7 cellular contexts compared by ENCODE assay signal in the genomic region with DNA sequence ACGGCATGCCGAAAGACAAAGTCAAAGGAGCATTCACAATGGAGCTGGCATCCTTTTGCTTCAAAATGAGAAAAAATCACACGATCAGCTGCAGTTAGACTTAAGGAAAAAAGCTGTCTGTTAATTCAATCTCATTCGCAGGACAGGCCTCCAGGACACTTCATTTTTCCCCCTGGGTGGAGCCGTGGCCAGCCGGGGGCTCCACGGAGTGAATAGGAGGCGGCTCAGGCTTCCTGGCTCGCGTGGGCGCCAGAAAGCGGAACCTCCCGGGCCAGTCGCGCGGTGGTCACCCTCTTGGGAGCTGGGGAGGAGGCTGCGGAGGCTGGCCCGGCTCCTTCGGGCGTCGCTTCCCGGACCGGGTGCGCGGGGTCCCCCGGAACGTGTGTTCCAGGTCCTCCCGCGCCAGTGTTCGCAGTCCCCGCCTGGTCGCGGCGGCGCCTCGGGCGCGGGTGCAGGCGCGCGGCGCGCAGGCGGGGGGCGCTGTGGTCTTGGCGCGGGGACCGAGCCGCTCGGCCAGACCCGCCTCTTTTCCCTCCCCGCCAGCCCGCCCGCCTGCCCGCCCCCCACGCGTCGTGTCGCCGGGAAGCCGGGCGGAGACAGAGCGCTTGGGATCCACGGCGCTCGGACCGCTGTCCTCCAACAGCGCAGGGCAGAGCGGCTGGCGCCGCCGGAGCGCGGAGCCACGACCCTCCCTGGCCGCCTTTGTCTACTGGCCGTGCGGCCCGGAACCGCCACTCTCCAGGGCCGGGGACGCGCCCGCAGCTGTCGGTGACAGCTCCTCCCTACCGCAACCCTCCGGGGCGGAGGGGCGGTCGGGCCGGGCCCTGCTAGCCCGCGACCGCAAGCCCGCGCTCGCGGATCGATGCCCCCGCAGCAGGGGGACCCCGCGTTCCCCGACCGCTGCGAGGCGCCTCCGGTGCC. TPM values are rescaled to one million over a fixed set of nuclear protein-coding genes. Genes with fewer than 3 reads are reported as not detected.
DNase-seq lines count a peak whose midpoint lies in the region; ATAC-seq, FAIRE-seq and TF ChIP-seq lines count a peak whose summit lies in the region.

A gene (plus strand): TSS at position 599 of the 921 bp plus-strand sequence. CDS start 264 bp downstream, at position 863.

- H3K4me1 ChIP-seq in IMR-90 (ENCODE audit: control insufficient read depth, insufficient read depth, low read length) (no peaks in the 10 kb centered on the region; the same call in 1 of the 2 replicates), cardiac muscle cell (ENCODE audit: low read depth) (no peaks in the 10 kb centered on the region), ovary (ENCODE audit: insufficient read depth) (peaks cover 2% of the 10 kb centered on the region), thymus (ENCODE audit: control insufficient read depth, insufficient read depth, low read length) (peaks cover 10% of the 10 kb centered on the region)

- peak within 1 kb of the TSS; percentile 93 for H3K4me3 Mint-ChIP-seq in activated naive CD8-positive, alpha-beta T cell treated with anti-CD3 and anti-CD28 coated beads, Interleukin-2, amount 10 ng/mL, durations not matched to agents 7 days and 5 days

- FAIRE-seq in GM18507 (lab: Jason Lieb, UNC), result no peak

- 0 out of 2 replicates have a peak within 1 kb of the TSS, but pooled peaks have one; percentile 51 for H3K4ac ChIP-seq in IMR-90 (ENCODE audit: low read depth, low read length)

- no peak within 1 kb of the TSS; the same call in 1 of the 2 replicates for H4K5ac ChIP-seq in IMR-90 (ENCODE audit: low read depth, low read length)

- H3K27ac ChIP-seq in IMR-90 (ENCODE audit: insufficient read depth, low read length) (peak within 1 kb of the TSS; percentile 58), SK-N-MC (no peak within 1 kb of the TSS), cardiac muscle cell (no peak within 1 kb of the TSS), ovary (peak within 1 kb of the TSS; percentile 68 to 82), thymus (ENCODE audit: low read depth) (peak within 1 kb of the TSS; percentile 77)

- intact Hi-C loops in IMR-90 (cut with micrococcal nuclease) (loop anchor here (1.0 to 10.0 kb wide), 6 partner anchors 71 to 520 kb away; no protein-coding TSS in a partner anchor), ovary (cut with DNase I) (loop anchor here (1.0 to 10.0 kb wide), 6 partner anchors 67 to 520 kb away; no protein-coding TSS in a partner anchor)

- no TSS peak for BruUV-seq in IMR-90 (replicated peaks; lab: Mats Ljungman, UMichigan)

- no peaks in the 10 kb centered on the region for H4K20me1 ChIP-seq in IMR-90 (ENCODE audit: insufficient read depth, low read length)

- H2AK5ac ChIP-seq in IMR-90 (ENCODE audit: low read depth, low read length), result no peak within 1 kb of the TSS

- H2BK15ac ChIP-seq in IMR-90 (ENCODE audit: low read depth, low read length), result no peak within 1 kb of the TSS

- H2BK120ac ChIP-seq in IMR-90 (ENCODE audit: low read depth, low read length), result no peak within 1 kb of the TSS

- peak within 1 kb of the TSS; percentile 88 for H2AFZ ChIP-seq in IMR-90 (replicated peaks; ENCODE audit: low read length, poor library complexity)

- peak within 1 kb of the TSS; percentile 22 for H2AK9ac ChIP-seq in IMR-90 (replicated peaks; ENCODE audit: low read depth, low read length, poor library complexity)

- peaks cover 11% of the 10 kb centered on the region for H3K36me3 Mint-ChIP-seq in activated naive CD8-positive, alpha-beta T cell treated with anti-CD3 and anti-CD28 coated beads, Interleukin-2, amount 10 ng/mL, durations not matched to agents 7 days and 5 days

- H3K27me3 Mint-ChIP-seq in activated naive CD8-positive, alpha-beta T cell treated with anti-CD3 and anti-CD28 coated beads, Interleukin-2, amount 10 ng/mL, durations not matched to agents 7 days and 5 days, result peaks cover 17% of the 10 kb centered on the region

- CTCF ChIA-PET in IMR-90 (lab: Yijun Ruan, JAX), result interaction anchor here (0.6 to 1.5 kb wide), 6 partner anchors 15 to 548 kb away, joined by 3 to 8 read pairs (median 3); no protein-coding TSS in a partner anchor

- H3K27me3 ChIP-seq in IMR-90 (ENCODE audit: control insufficient read depth, insufficient read depth, low read length), result peaks cover 21% of the 10 kb centered on the region
- peaks cover 59% of the 10 kb centered on the region for H3K27me3 ChIP-seq in cardiac muscle cell
- no peaks in the 10 kb centered on the region for H3K27me3 ChIP-seq in ovary
- peaks cover 7% of the 10 kb centered on the region for H3K27me3 ChIP-seq in thymus (ENCODE audit: control insufficient read depth, insufficient read depth)

- peak; percentile 92 for ATAC-seq in IMR-90 (ENCODE audit: low read depth)
- peak; percentile 91 for ATAC-seq in activated naive CD8-positive, alpha-beta T cell treated with anti-CD3 and anti-CD28 coated beads, Interleukin-2, amount 10 ng/mL, durations not matched to agents 7 days and 5 days (ENCODE audit: low read depth)

- TF ChIP-seq POLR2A in IMR-90 (IDR thresholded peaks at IDR 0.05; ENCODE audit: low read depth, low read length) (no peak), ovary (IDR thresholded peaks at IDR 0.05) (peak; percentile 55)

- H3K9me3 Mint-ChIP-seq in activated naive CD8-positive, alpha-beta T cell treated with anti-CD3 and anti-CD28 coated beads, Interleukin-2, amount 10 ng/mL, durations not matched to agents 7 days and 5 days, result no peaks in the 10 kb centered on the region

- DNase-seq in GM18507 (ENCODE audit: extremely low spot score, insufficient read length, low read depth), result peak; percentile 37
- peak; percentile 37 for DNase-seq in IMR-90
- DNase-seq in SK-N-MC (ENCODE audit: low read depth, low spot score), result no peak
- DNase-seq in activated naive CD8-positive, alpha-beta T cell treated with anti-CD3 and anti-CD28 coated beads, Interleukin-2, amount 10 ng/mL, durations not matched to agents 7 days and 5 days, result peak; percentile 91
- DNase-seq in cardiac muscle cell (ENCODE audit: low read depth in 1 of 2, low spot score in 1 of 2), result peak; percentile 72 to 86
- DNase-seq in ovary, result peak; percentile 80 to 89 (median 82)

- H4K8ac ChIP-seq in IMR-90 (ENCODE audit: low read depth in 2 of 2, low read length in 2 of 2), result no peak within 1 kb of the TSS

- no peaks in the 10 kb centered on the region for H3K79me1 ChIP-seq in IMR-90 (ENCODE audit: low read depth in 1 of 2, low read length in 2 of 2)

- H3K18ac ChIP-seq in IMR-90 (ENCODE audit: low read depth, low read length), result no peak within 1 kb of the TSS; the same call in 1 of the 2 replicates

- no peak for TF ChIP-seq EP300 in ovary (IDR thresholded peaks at IDR 0.05)

- H3K14ac ChIP-seq in IMR-90 (replicated peaks; ENCODE audit: low read depth, low read length), result no peak within 1 kb of the TSS

- no peak within 1 kb of the TSS for H3K56ac ChIP-seq in IMR-90 (ENCODE audit: extremely low read depth, insufficient read depth, low read length)

- dilution Hi-C loops in IMR-90 (cut with HindIII; ENCODE audit: low sequenced_read_pairs, unreplicated experiment), result no loop called here

- peak within 1 kb of the TSS; percentile 75 for H3K27ac Mint-ChIP-seq in activated naive CD8-positive, alpha-beta T cell treated with anti-CD3 and anti-CD28 coated beads, Interleukin-2, amount 10 ng/mL, durations not matched to agents 7 days and 5 days

- H2BK20ac ChIP-seq in IMR-90 (ENCODE audit: low read depth, low read length), result no peak within 1 kb of the TSS

- H3K4me3 ChIP-seq in IMR-90 (ENCODE audit: insufficient read depth, low read depth, low read length) (peak within 1 kb of the TSS; percentile 62), SK-N-MC (peak within 1 kb of the TSS; percentile 73), cardiac muscle cell (peak within 1 kb of the TSS; percentile 93), ovary (peak within 1 kb of the TSS; percentile 82), thymus (ENCODE audit: low read length) (peak within 1 kb of the TSS; percentile 70)

- H3K9me3 ChIP-seq in IMR-90 (ENCODE audit: control insufficient read depth, insufficient read depth, low read length), result no peaks in the 10 kb centered on the region
- H3K9me3 ChIP-seq in SK-N-MC (ENCODE audit: low read depth, low read length), result no peaks in the 10 kb centered on the region
- H3K9me3 ChIP-seq in cardiac muscle cell (ENCODE audit: low read depth), result no peaks in the 10 kb centered on the region
- no peaks in the 10 kb centered on the region for H3K9me3 ChIP-seq in ovary
- H3K9me3 ChIP-seq in thymus (ENCODE audit: control insufficient read depth), result no peaks in the 10 kb centered on the region

- POLR2A ChIA-PET in IMR-90 (lab: Charles Lee; ENCODE audit: unreplicated experiment), result no interaction called here
- POLR2A ChIA-PET in activated naive CD8-positive, alpha-beta T cell treated with anti-CD3 and anti-CD28 coated beads, Interleukin-2, amount 10 ng/mL, durations not matched to agents 7 days and 5 days (lab: Charles Lee), result interaction anchor here (0.5 to 2.0 kb wide), 8 partner anchors 40 to 521 kb away, joined by 3 to 9 read pairs (median 4); no protein-coding TSS in a partner anchor

- H3K23ac ChIP-seq in IMR-90 (ENCODE audit: low read depth, low read length), result no peak within 1 kb of the TSS

- H3K9me1 ChIP-seq in IMR-90 (ENCODE audit: insufficient read depth, low read length), result no peaks in the 10 kb centered on the region

- TF ChIP-seq RAD21 in IMR-90 (IDR thresholded peaks at IDR 0.05; ENCODE audit: low read length), result peak; percentile 71

- H3K36me3 ChIP-seq in IMR-90 (ENCODE audit: control insufficient read depth, insufficient read depth, low read length) (peaks cover 16% of the 10 kb centered on the region; the same call in 1 of the 2 replicates), SK-N-MC (ENCODE audit: insufficient read depth, low read length) (no peaks in the 10 kb centered on the region), cardiac muscle cell (no peaks in the 10 kb centered on the region), ovary (no peaks in the 10 kb centered on the region), thymus (ENCODE audit: control insufficient read depth, insufficient read depth) (no peaks in the 10 kb centered on the region)

- H3K4me1 Mint-ChIP-seq in activated naive CD8-positive, alpha-beta T cell treated with anti-CD3 and anti-CD28 coated beads, Interleukin-2, amount 10 ng/mL, durations not matched to agents 7 days and 5 days, result peaks cover 22% of the 10 kb centered on the region

- peak within 1 kb of the TSS; percentile 65; the same call in 1 of the 2 replicates for H4K91ac ChIP-seq in IMR-90 (ENCODE audit: insufficient read depth, low read depth, low read length)

- in situ Hi-C loops in IMR-90 (cut with MboI; ENCODE audit: low sequenced_read_pairs), result loop anchor here (10.0 kb wide), 1 partner anchor 500 kb away; no protein-coding TSS in a partner anchor

- peak within 1 kb of the TSS; percentile 86 for H3K4me2 ChIP-seq in IMR-90 (ENCODE audit: low read depth, low read length)

- WGBS in IMR-90 (ENCODE audit: extremely low coverage in 2 of 2, insufficient read length in 1 of 2), 2 experiments, result 1% methylated on average over 76 of the region's 107 CpGs; no CpG with 5 or more reads in 1 of the 2 experiments
- WGBS in ovary, 3 donors, result 1 to 2% (median 1%) methylated on average over 16 to 107 of the region's 107 CpGs
- 1% methylated on average over 107 of the region's 107 CpGs for WGBS in thymus

- H3K9ac ChIP-seq in IMR-90 (ENCODE audit: low read depth, low read length) (peak within 1 kb of the TSS; percentile 61), SK-N-MC (ENCODE audit: insufficient read length) (no peak within 1 kb of the TSS)

- no peak within 1 kb of the TSS for H2BK5ac ChIP-seq in IMR-90 (ENCODE audit: low read depth, low read length, poor library complexity, severe bottlenecking)

- peak; percentile 71 for TF ChIP-seq CTCF in IMR-90 (conservative IDR thresholded peaks at IDR 0.05; ENCODE audit: low read depth, low read length)
- TF ChIP-seq CTCF in cardiac muscle cell (IDR thresholded peaks at IDR 0.05; ENCODE audit: low read depth, low read length), result peak; percentile 42
- peak; percentile 54 to 98 (median 98) for TF ChIP-seq CTCF in ovary (IDR thresholded peaks at IDR 0.05)

RNA-seq across cellular contexts. Expression of the gene that starts here (rescaled TPM):
- total RNA-seq in IMR-90 (2012; rRNA removed), result 0.72 and 0.83 TPM in 2 replicates
- 0.27 and 0.44 TPM in 2 replicates for polyA plus RNA-seq in IMR-90 (2012; rRNA removed)
- polyA plus RNA-seq in IMR-90 (2012; cell fraction: cytosol; rRNA removed), result 0.15 and 0.20 TPM in 2 replicates
- polyA plus RNA-seq in IMR-90 (2012; cell fraction: nucleus; rRNA removed; ENCODE audit: low replicate concordance), result 0.09 and 0.45 TPM in 2 replicates
- 1 to 10 TPM; 7.5 to 7.7 TPM for total RNA-seq in activated naive CD8-positive, alpha-beta T cell treated with anti-CD3 and anti-CD28 coated beads, Interleukin-2, amount 10 ng/mL, durations not matched to agents 7 days and 5 days
- total RNA-seq in cardiac muscle cell, result 1.2 and 2.4 TPM in 2 replicates
- polyA plus RNA-seq in cardiac muscle cell, result 0.79 and 2.3 TPM in 2 replicates
- total RNA-seq in ovary, result 100 to 1,000 TPM in 1 of 7 donors, 10 to 100 TPM in 6; 20.5 to 131 (median 53.8) TPM
- 10 to 100 TPM; 21.3 to 37.8 TPM for polyA plus RNA-seq in ovary
- 23.9 TPM for polyA plus RNA-seq in thymus

Comparison
In these comparisons a context has a peak if more than half of its experiments do, and no peak if none do; other contexts are left out.
1. Peak in DNase-seq, ATAC-seq, H3K4me3 ChIP-seq, H3K27ac ChIP-seq, H3K9ac ChIP-seq and H3K4me2 ChIP-seq in IMR-90; RNA of the gene not detected or under 1 TPM.
2. H3K27ac ChIP-seq: peak in ovary (2 of 2) and thymus (single experiment); none in SK-N-MC (single experiment) and cardiac muscle cell (single experiment).
3. CTCF ChIP-seq: peak in every context shown above with its lines; median percentile 98 in ovary; 71 in IMR-90; 42 in cardiac muscle cell.
4. Peak in every context shown above with its lines, with median percentiles within 50 percentile points of each other: H3K4me3 ChIP-seq.